ENCODE assay signal across 8 cellular contexts in genomic region chr4:10461091-10461849, GRCh38. TPM values are rescaled to one million over a fixed set of nuclear protein-coding genes. Genes with fewer than 3 reads are reported as not detected.
A peak's percentile ranks its signal among the peaks of the same experiment; 100 is the strongest.
DNase-seq lines count a peak whose midpoint lies in the region; ATAC-seq and TF ChIP-seq lines count a peak whose summit lies in the region.

No MANE protein-coding gene starts in this region.

- no peak overlapping the region for H3K27ac ChIP-seq in SJSA1
- H3K27ac ChIP-seq in cardiac muscle cell: no peak overlapping the region
- no peak overlapping the region for H3K27ac ChIP-seq in rectal smooth muscle tissue (ENCODE audit: low read depth, low read length)

- H3K4me1 Mint-ChIP-seq in activated naive CD4-positive, alpha-beta T cell treated with anti-CD3 and anti-CD28 coated beads, Interleukin-2, amount 10 ng/mL, durations not matched to agents 7 days and 5 days: peaks cover 32% of the 10 kb centered on the region

- no peak overlapping the region for H3K9ac ChIP-seq in rectal smooth muscle tissue (ENCODE audit: low read length)

- TF ChIP-seq CTCF in cardiac muscle cell (IDR thresholded peaks at IDR 0.05; ENCODE audit: low read depth, low read length): peak; percentile 88

- peak overlapping the region; percentile 65 for H3K4me3 Mint-ChIP-seq in activated naive CD4-positive, alpha-beta T cell treated with anti-CD3 and anti-CD28 coated beads, Interleukin-2, amount 10 ng/mL, durations not matched to agents 7 days and 5 days

- H3K9me3 ChIP-seq in SJSA1 (replicated peaks) (no peaks in the 10 kb centered on the region), cardiac muscle cell (ENCODE audit: low read depth) (no peaks in the 10 kb centered on the region)

- peaks cover 50% of the 10 kb centered on the region for H3K27me3 Mint-ChIP-seq in activated naive CD4-positive, alpha-beta T cell treated with anti-CD3 and anti-CD28 coated beads, Interleukin-2, amount 10 ng/mL, durations not matched to agents 7 days and 5 days

- H3K4me3 ChIP-seq in SJSA1: peak overlapping the region; percentile 9
- H3K4me3 ChIP-seq in cardiac muscle cell: peak overlapping the region; percentile 29
- H3K4me3 ChIP-seq in rectal smooth muscle tissue (ENCODE audit: low read length): peak overlapping the region; percentile 54

- H3K36me3 ChIP-seq in SJSA1 (no peaks in the 10 kb centered on the region; the same call in 1 of the 2 replicates), cardiac muscle cell (no peaks in the 10 kb centered on the region), rectal smooth muscle tissue (ENCODE audit: control insufficient read depth, insufficient read depth, low read length) (no peaks in the 10 kb centered on the region)

- H3K4me1 ChIP-seq in SJSA1 (replicated peaks) (peaks cover 13% of the 10 kb centered on the region), cardiac muscle cell (ENCODE audit: low read depth) (no peaks in the 10 kb centered on the region), rectal smooth muscle tissue (ENCODE audit: control insufficient read depth, insufficient read depth, low read length) (no peaks in the 10 kb centered on the region)

- H3K27me3 ChIP-seq in SJSA1 (replicated peaks) (no peaks in the 10 kb centered on the region), cardiac muscle cell (peaks cover 44% of the 10 kb centered on the region), rectal smooth muscle tissue (ENCODE audit: control insufficient read depth, insufficient read depth, low read length) (peaks cover 9% of the 10 kb centered on the region)

- CTCF ChIA-PET in activated naive CD4-positive, alpha-beta T cell treated with anti-CD3 and anti-CD28 coated beads, Interleukin-2, amount 10 ng/mL, durations not matched to agents 7 days and 5 days (lab: Charles Lee): interaction anchor here (0.7 to 2.4 kb wide), 22 partner anchors 10 to 769 kb away, joined by 3 to 15 read pairs (median 4); no protein-coding TSS in a partner anchor

- DNase-seq in DMS 273 (lab: John Stamatoyannopoulos, UW; ENCODE audit: unreplicated experiment): peak; percentile 76
- no peak for DNase-seq in DMS 273 treated with DMSO at 0.1 percent for 48 hours (lab: John Stamatoyannopoulos, UW)
- peak; percentile 34 to 42 for DNase-seq in SJSA1 (ENCODE audit: low read depth in 1 of 2, low spot score in 2 of 2)
- peak; percentile 76 for DNase-seq in activated naive CD4-positive, alpha-beta T cell treated with anti-CD3 and anti-CD28 coated beads, Interleukin-2, amount 10 ng/mL, durations not matched to agents 7 days and 5 days
- peak; percentile 85 for DNase-seq in cardiac muscle cell (ENCODE audit: low read depth in 1 of 2, low spot score in 1 of 2)
- no peak for DNase-seq in GF-D8 (lab: John Stamatoyannopoulos, UW)

- H3K36me3 Mint-ChIP-seq in activated naive CD4-positive, alpha-beta T cell treated with anti-CD3 and anti-CD28 coated beads, Interleukin-2, amount 10 ng/mL, durations not matched to agents 7 days and 5 days: peaks cover 6% of the 10 kb centered on the region

- no peak overlapping the region for H3K27ac Mint-ChIP-seq in activated naive CD4-positive, alpha-beta T cell treated with anti-CD3 and anti-CD28 coated beads, Interleukin-2, amount 10 ng/mL, durations not matched to agents 7 days and 5 days

- ATAC-seq in HG03045 (IDR thresholded peaks at IDR 0.05; ENCODE audit: unreplicated experiment): peak; percentile 66

- no peaks in the 10 kb centered on the region for H3K9me3 Mint-ChIP-seq in activated naive CD4-positive, alpha-beta T cell treated with anti-CD3 and anti-CD28 coated beads, Interleukin-2, amount 10 ng/mL, durations not matched to agents 7 days and 5 days

RNA-seq across cellular contexts. Expression of gene ZNF518B, which starts 4.0 kb away (rescaled TPM):
- 23.5 and 24.9 TPM in 2 replicates for total RNA-seq in SJSA1 (2014; rRNA removed; shearing (Covaris generic))
- 27.5 and 35.2 TPM in 2 replicates for total RNA-seq in cardiac muscle cell
- polyA plus RNA-seq in cardiac muscle cell: 15.8 and 17.0 TPM in 2 replicates

Comparison
In these comparisons a context has a peak if more than half of its experiments do, and no peak if none do; other contexts are left out.
1. DNase-seq: peak in DMS 273 (single experiment), SJSA1 (2 of 2), activated naive CD4-positive, alpha-beta T cell treated with anti-CD3 and anti-CD28 coated beads, Interleukin-2, amount 10 ng/mL, durations not matched to agents 7 days and 5 days (single experiment) and cardiac muscle cell (2 of 2); none in DMS 273 treated with DMSO at 0.1 percent for 48 hours (single experiment) and GF-D8 (single experiment).
2. Peak in every context shown above with its lines, with median percentiles within 50 percentile points of each other: H3K4me3 ChIP-seq.